13 cellular contexts compared by ENCODE assay signal in the genomic region with DNA sequence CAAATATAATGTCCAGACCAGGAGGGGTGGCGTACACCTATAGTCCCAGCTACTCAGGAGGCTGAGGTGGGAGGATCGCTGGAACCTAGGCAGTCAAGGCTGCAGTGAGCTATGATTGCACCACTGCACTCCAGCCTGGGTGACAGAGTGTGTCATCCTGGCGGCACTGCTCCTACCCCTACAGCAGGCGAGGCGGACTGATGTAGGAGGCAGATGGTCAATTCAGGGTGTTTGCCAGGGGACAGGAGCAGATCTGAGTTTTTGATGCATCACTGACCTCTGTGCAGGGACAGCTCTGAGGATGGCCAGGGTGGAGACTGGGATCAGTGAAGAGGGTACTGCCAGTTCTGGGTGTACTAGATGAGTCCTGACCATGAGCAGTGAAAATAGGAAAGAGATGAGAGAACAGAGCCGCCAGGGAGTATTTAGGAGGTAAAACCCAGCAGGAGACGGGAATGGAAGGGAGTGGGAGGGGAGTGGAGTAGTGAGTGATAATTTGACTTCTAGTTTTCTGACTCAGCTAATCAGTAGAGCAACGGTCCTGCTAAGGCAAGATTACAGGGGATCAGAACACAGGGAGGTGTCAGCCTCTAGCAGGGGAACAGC.
DNase-seq lines count a peak whose midpoint lies in the region; ATAC-seq and TF ChIP-seq lines count a peak whose summit lies in the region.
"Had no signal": no experiment of that assay in that cellular context is flagged by ENCODE, and none has a peak within 500 bp of the region (broad histone marks: within the 10 kb centered on the region; RNA-seq: fewer than 3 reads in every experiment).

No MANE protein-coding gene starts in this region.

- no peaks in the 10 kb centered on the region for H4K20me1 ChIP-seq in GM23248 (ENCODE audit: insufficient read depth)

- H3K79me2 ChIP-seq in GM23248 (ENCODE audit: insufficient read depth), result no peaks in the 10 kb centered on the region

- no peak for TF ChIP-seq CTCF in coronary artery (IDR thresholded peaks at IDR 0.05)
- TF ChIP-seq CTCF in GM20000 (IDR thresholded peaks at IDR 0.05; ENCODE audit: extremely low read depth, missing control alignments), result no peak

- no peak overlapping the region for H3K4me2 ChIP-seq in GM23248 (ENCODE audit: unreplicated experiment)

- no peaks in the 10 kb centered on the region for H3K9me2 ChIP-seq in GM23248 (ENCODE audit: insufficient read depth)

- WGBS in GM23248 (ENCODE audit: low coverage in 1 of 2, low lambda C conversion rate in 2 of 2, missing lambda C conversion rate in 2 of 2), 2 experiments, result 75 to 83% methylated on average over 8 of the region's 8 CpGs

- H3K4me3 Mint-ChIP-seq in memory B cell, result peak overlapping the region; percentile 79
- H3K4me3 Mint-ChIP-seq in activated CD4-positive, alpha-beta T cell treated with anti-CD3 and anti-CD28 coated beads, Interleukin-2, amount 10 ng/mL, durations not matched to agents 24 days and 14 days, result no peak overlapping the region
- H3K4me3 Mint-ChIP-seq: dendritic cell treated with granulocyte-macrophage colony-stimulating factor and Interleukin-4, amounts not matched to agents 40 ng/mL and 50 ng/mL, for 4 days; HFFc6 had no signal

- no peak overlapping the region for H2AFZ ChIP-seq in GM23248

- no peaks in the 10 kb centered on the region for H3K27me3 Mint-ChIP-seq in memory B cell
- no peaks in the 10 kb centered on the region for H3K27me3 Mint-ChIP-seq in activated CD4-positive, alpha-beta T cell treated with anti-CD3 and anti-CD28 coated beads, Interleukin-2, amount 10 ng/mL, durations not matched to agents 24 days and 14 days
- H3K27me3 Mint-ChIP-seq: dendritic cell treated with granulocyte-macrophage colony-stimulating factor and Interleukin-4, amounts not matched to agents 40 ng/mL and 50 ng/mL, for 4 days had no signal

- no peak overlapping the region for H3K9ac ChIP-seq in GM23248

- H3K4me3 ChIP-seq in GM23248 (no peak overlapping the region), coronary artery (no peak overlapping the region)

- H3K9me3 ChIP-seq in GM23248 (ENCODE audit: low read depth), result no peaks in the 10 kb centered on the region

- no peaks in the 10 kb centered on the region for H3K4me1 ChIP-seq in GM23248 (ENCODE audit: insufficient read depth)

- ATAC-seq in GM18861 (IDR thresholded peaks at IDR 0.05; ENCODE audit: unreplicated experiment) (peak; percentile 17), HG03469 (IDR thresholded peaks at IDR 0.05; ENCODE audit: unreplicated experiment) (peak; percentile 37), memory B cell (ENCODE audit: low read depth) (peak; percentile 19)

- in situ Hi-C loops in GM23248 (cut with MboI), result no loop called here

- H3K36me3 Mint-ChIP-seq in memory B cell, result no peaks in the 10 kb centered on the region
- H3K36me3 Mint-ChIP-seq in activated CD4-positive, alpha-beta T cell treated with anti-CD3 and anti-CD28 coated beads, Interleukin-2, amount 10 ng/mL, durations not matched to agents 24 days and 14 days (ENCODE audit: low read depth), result no peaks in the 10 kb centered on the region

- peak overlapping the region; percentile 78 for H3K27ac Mint-ChIP-seq in memory B cell
- H3K27ac Mint-ChIP-seq in activated CD4-positive, alpha-beta T cell treated with anti-CD3 and anti-CD28 coated beads, Interleukin-2, amount 10 ng/mL, durations not matched to agents 24 days and 14 days, result no peak overlapping the region
- H3K27ac Mint-ChIP-seq: dendritic cell treated with granulocyte-macrophage colony-stimulating factor and Interleukin-4, amounts not matched to agents 40 ng/mL and 50 ng/mL, for 4 days; HFFc6 had no signal

- intact Hi-C loops in activated CD4-positive, alpha-beta T cell treated with anti-CD3 and anti-CD28 coated beads, Interleukin-2, amount 10 ng/mL, durations not matched to agents 24 days and 14 days (cut with micrococcal nuclease), result no loop called here

- peak; percentile 10 for DNase-seq in GM23248
- DNase-seq in memory B cell (ENCODE audit: low spot score in 2 of 2), result peak in 1 of 2 donors; percentile 23
- DNase-seq in NCI-H2107 (lab: John Stamatoyannopoulos, UW), result no peak
- no peak for DNase-seq in coronary artery (ENCODE audit: low spot score)
- DNase-seq in activated CD4-positive, alpha-beta T cell treated with anti-CD3 and anti-CD28 coated beads, Interleukin-2, amount 10 ng/mL, durations not matched to agents 24 days and 14 days, result no peak
- no peak for DNase-seq in GM20000 (ENCODE audit: low spot score)
- DNase-seq: activated T-cell treated with anti-CD3 and anti-CD28 coated beads, Interleukin-2, amount 50 U/mL, for 48 hours; DND-41; HFFc6; NCI-H2029 treated with DMSO at 0.1 percent for 48 hours had no signal

- peaks cover 17% of the 10 kb centered on the region for H3K4me1 Mint-ChIP-seq in memory B cell
- H3K4me1 Mint-ChIP-seq in activated CD4-positive, alpha-beta T cell treated with anti-CD3 and anti-CD28 coated beads, Interleukin-2, amount 10 ng/mL, durations not matched to agents 24 days and 14 days, result no peaks in the 10 kb centered on the region

- H3K36me3 ChIP-seq in GM23248 (ENCODE audit: low read depth), result no peaks in the 10 kb centered on the region

- H3F3A ChIP-seq in GM23248 (ENCODE audit: insufficient read depth), result no peaks in the 10 kb centered on the region

- H3K27me3 ChIP-seq in GM23248 (replicated peaks; ENCODE audit: insufficient read depth), result no peaks in the 10 kb centered on the region

- H3K27ac ChIP-seq in GM23248 (no peak overlapping the region), coronary artery (no peak overlapping the region)

- H3K9me3 Mint-ChIP-seq in memory B cell, result no peaks in the 10 kb centered on the region
- H3K9me3 Mint-ChIP-seq in activated CD4-positive, alpha-beta T cell treated with anti-CD3 and anti-CD28 coated beads, Interleukin-2, amount 10 ng/mL, durations not matched to agents 24 days and 14 days, result no peaks in the 10 kb centered on the region
- H3K9me3 Mint-ChIP-seq: dendritic cell treated with granulocyte-macrophage colony-stimulating factor and Interleukin-4, amounts not matched to agents 40 ng/mL and 50 ng/mL, for 4 days; HFFc6 had no signal
